9 cellular contexts compared by ENCODE assay signal in genomic region chr12:54229624-54230212, GRCh38. TPM values are rescaled to one million over a fixed set of nuclear protein-coding genes. Genes with fewer than 3 reads are reported as not detected.
DNase-seq lines count a peak whose midpoint lies in the region; ATAC-seq, FAIRE-seq and TF ChIP-seq lines count a peak whose summit lies in the region.
"Had no signal": no experiment of that assay in that cellular context is flagged by ENCODE, and none has a peak within 500 bp of the region (broad histone marks: within the 10 kb centered on the region; RNA-seq: fewer than 3 reads in every experiment).

No MANE protein-coding gene starts in this region.

- no peaks in the 10 kb centered on the region for H3K36me3 ChIP-seq in PC-3 (ENCODE audit: low read depth, low read length)
- peaks cover 2 to 24% of the 10 kb centered on the region in 2 donors for H3K36me3 ChIP-seq in neuronal stem cell (replicated peaks in 1 of 2; ENCODE audit: control insufficient read depth in 2 of 2, insufficient read depth in 2 of 2, low read length in 2 of 2)

- CTCF ChIA-PET in PC-3 (lab: Charles Lee): interaction anchor here (0.5 to 0.8 kb wide), 5 partner anchors 10 to 319 kb away, joined by 5 to 10 read pairs (median 6); no protein-coding TSS in a partner anchor

- no peaks in the 10 kb centered on the region for H4K20me1 ChIP-seq in PC-3 (ENCODE audit: low read length)

- H3K9me3 ChIP-seq in PC-3 (ENCODE audit: low read length): no peaks in the 10 kb centered on the region
- no peaks in the 10 kb centered on the region for H3K9me3 ChIP-seq in neuronal stem cell (replicated peaks in 1 of 2; ENCODE audit: control insufficient read depth in 2 of 2, insufficient read depth in 1 of 2, low read depth in 1 of 2, low read length in 2 of 2)

- no peak overlapping the region for H2AK5ac ChIP-seq in neuronal stem cell (ENCODE audit: low read depth, low read length)

- no peak overlapping the region for H3K14ac ChIP-seq in neuronal stem cell (ENCODE audit: low read length)

- H3K23ac ChIP-seq in neuronal stem cell (ENCODE audit: low read depth, low read length, poor library complexity): no peak overlapping the region

- H3K27me3 ChIP-seq in PC-3 (ENCODE audit: low read length): no peaks in the 10 kb centered on the region
- no peaks in the 10 kb centered on the region for H3K27me3 ChIP-seq in neuronal stem cell (ENCODE audit: control insufficient read depth in 3 of 3, insufficient read depth in 3 of 3, low read depth in 1 of 3, low read length in 3 of 3)

- POLR2A ChIA-PET in PC-3 (lab: Charles Lee; ENCODE audit: unreplicated experiment): interaction anchor here (0.6 kb wide), 1 partner anchor 235 kb away, joined by 3 read pairs; no protein-coding TSS in a partner anchor

- no peak overlapping the region for H2BK15ac ChIP-seq in neuronal stem cell (ENCODE audit: low read length)

- WGBS in neuronal stem cell (ENCODE audit: extremely low coverage in 2 of 2, insufficient read length in 2 of 2, insufficient replicate concordance in 1 of 2), 2 donors: no CpG with 5 or more reads among the region's 4 CpGs

- no peaks in the 10 kb centered on the region for H3K79me1 ChIP-seq in neuronal stem cell (ENCODE audit: low read depth, low read length)

- H3K27ac ChIP-seq in PC-3 (ENCODE audit: low read length) (peak overlapping the region; percentile 48), neuronal stem cell (replicated peaks; ENCODE audit: low read length) (peak overlapping the region; percentile 30)

- intact Hi-C loops in PC-3 (cut with micrococcal nuclease): no loop called here
- intact Hi-C loops in posterior cingulate gyrus (cut with DNase I): no loop called here

- H2BK5ac ChIP-seq in neuronal stem cell (ENCODE audit: low read length): no peak overlapping the region

- H3K18ac ChIP-seq in neuronal stem cell (ENCODE audit: low read length): no peak overlapping the region

- H3K9ac ChIP-seq in PC-3 (ENCODE audit: low read length) (no peak overlapping the region), neuronal stem cell (ENCODE audit: low read depth, low read length, poor library complexity) (no peak overlapping the region)

- BruUV-seq in PC-3 (replicated peaks; lab: Mats Ljungman, UMichigan): no TSS peak

- no peak overlapping the region for H3K4ac ChIP-seq in neuronal stem cell (ENCODE audit: low read length)

- no peak overlapping the region for H2BK120ac ChIP-seq in neuronal stem cell (ENCODE audit: low read depth, low read length)

- ATAC-seq in PC-3: peak; percentile 94
- ATAC-seq in esophagus mucosa: peak; percentile 59
- ATAC-seq in HG03565 (IDR thresholded peaks at IDR 0.05; ENCODE audit: unreplicated experiment): no peak

- H3K79me2 ChIP-seq in PC-3 (ENCODE audit: low read length): no peaks in the 10 kb centered on the region

- TF ChIP-seq CTCF in AG09309 (IDR thresholded peaks at IDR 0.05; ENCODE audit: control insufficient read depth, insufficient read depth, low read depth, low read length, missing control alignments) (no peak), PC-3 (conservative IDR thresholded peaks at IDR 0.05; ENCODE audit: low read depth, low read length) (no peak)

- peak overlapping the region; percentile 47 for H3K4me2 ChIP-seq in PC-3 (ENCODE audit: low read length)
- H3K4me2 ChIP-seq in neuronal stem cell (ENCODE audit: insufficient read depth, low read length, poor library complexity, severe bottlenecking): no peak overlapping the region

- no peak overlapping the region for H2BK12ac ChIP-seq in neuronal stem cell (ENCODE audit: low read length)

- H3K4me3 ChIP-seq in AG09309 (ENCODE audit: control insufficient read depth, low read depth, low read length) (no peak overlapping the region), PC-3 (ENCODE audit: low read length) (no peak overlapping the region), neuronal stem cell (ENCODE audit: low read length in 2 of 2) (no peak overlapping the region)

- no peak overlapping the region for H4K91ac ChIP-seq in neuronal stem cell (ENCODE audit: low read depth, low read length, poor library complexity)

- TF ChIP-seq POLR2A in GM12891 (IDR thresholded peaks at IDR 0.05; ENCODE audit: low read depth, low read length): no peak

- DNase-seq in AG09309 (ENCODE audit: low read depth) (peak; percentile 94), PC-3 (peak; percentile 88), neuronal stem cell (ENCODE audit: low spot score) (no peak), ecto neural progenitor cell (ENCODE audit: low spot score) (no peak), posterior cingulate gyrus (no peak), GM12891 (ENCODE audit: insufficient read length, low spot score) (no peak)
- DNase-seq: effector memory CD4-positive, alpha-beta T cell had no signal

- H4K8ac ChIP-seq in neuronal stem cell (ENCODE audit: low read depth, low read length): no peak overlapping the region

- H3K9me2 ChIP-seq in PC-3 (replicated peaks; ENCODE audit: low read length): no peaks in the 10 kb centered on the region

- peaks cover 13% of the 10 kb centered on the region for H3K4me1 ChIP-seq in PC-3 (ENCODE audit: insufficient read depth, low read length)
- H3K4me1 ChIP-seq in neuronal stem cell (ENCODE audit: control insufficient read depth in 2 of 2, insufficient read depth in 1 of 2, low read depth in 1 of 2, low read length in 2 of 2): peaks cover 7 to 10% of the 10 kb centered on the region in 2 donors

- FAIRE-seq in GM12891 (lab: Jason Lieb, UNC): no peak

- H2AFZ ChIP-seq in PC-3 (ENCODE audit: low read length): peak overlapping the region; percentile 69
- no peak overlapping the region for H2AFZ ChIP-seq in neuronal stem cell (ENCODE audit: low read length)

- H3F3A ChIP-seq in PC-3 (ENCODE audit: low read length, unreplicated experiment): no peaks in the 10 kb centered on the region

TF ChIP-seq in GM12891, 5 proteins besides CTCF, POLR2A, EP300 and RAD21:
- TF ChIP-seq PAX5 (IDR thresholded peaks at IDR 0.05; ENCODE audit: insufficient read depth, low read length, severe bottlenecking): no peak
- no peak for TF ChIP-seq TAF1 (IDR thresholded peaks at IDR 0.05; ENCODE audit: low read depth, low read length)
- no peak for TF ChIP-seq POLR2AphosphoS5 (IDR thresholded peaks at IDR 0.05; ENCODE audit: low read depth, low read length)
- no peak for TF ChIP-seq SPI1 (IDR thresholded peaks at IDR 0.05; ENCODE audit: low read depth, low read length)
- TF ChIP-seq POU2F2 (IDR thresholded peaks at IDR 0.05; ENCODE audit: low read depth, low read length): no peak
TF ChIP-seq in GM12891: peak in this region for 0.

RNA-seq across cellular contexts. Expression of gene SMUG1, which starts 40.9 kb away (rescaled TPM):
- total RNA-seq in PC-3 (2014; rRNA removed): 69.8 and 93.5 TPM in 2 replicates
- total RNA-seq in esophagus mucosa: 35.2 TPM
- polyA plus RNA-seq in neuronal stem cell (2013, experiment 1 of 2): 18.0 TPM
- polyA plus RNA-seq in neuronal stem cell (2013, experiment 2 of 2): 16.7 TPM
- 29.2 TPM for polyA plus RNA-seq in GM12891 (2012; ENCODE audit: low read depth, missing spikeins)

RNA-seq across cellular contexts. Expression of gene CBX5, which starts 50.2 kb away (rescaled TPM):
- total RNA-seq in PC-3 (2014; rRNA removed) (14.6 and 14.9 TPM in 2 replicates), esophagus mucosa (44.0 TPM)
- 162 TPM for polyA plus RNA-seq in neuronal stem cell (2013, experiment 1 of 2)
- 170 TPM for polyA plus RNA-seq in neuronal stem cell (2013, experiment 2 of 2)
- 19.7 TPM for polyA plus RNA-seq in GM12891 (2012; ENCODE audit: low read depth, missing spikeins)

RNA-seq across cellular contexts. Expression of gene HNRNPA1, which starts 50.8 kb away (rescaled TPM):
- total RNA-seq in PC-3 (2014; rRNA removed) (465 and 516 TPM in 2 replicates), esophagus mucosa (687 TPM)
- 3,971 TPM for polyA plus RNA-seq in neuronal stem cell (2013, experiment 1 of 2)
- polyA plus RNA-seq in neuronal stem cell (2013, experiment 2 of 2): 3,933 TPM
- 1,959 TPM for polyA plus RNA-seq in GM12891 (2012; ENCODE audit: low read depth, missing spikeins)

Comparison
In these comparisons a context has a peak if more than half of its experiments do, and no peak if none do; other contexts are left out.
1. DNase-seq: peak in AG09309 (single experiment) and PC-3 (single experiment); none in neuronal stem cell (single experiment), ecto neural progenitor cell (single experiment), posterior cingulate gyrus (0 of 10) and GM12891 (single experiment).